ENCODE assay signal across 1 cellular context in genomic region chr19:1393841-1394240, GRCh38.
TF ChIP-seq lines count a peak whose summit lies in the region.

No MANE protein-coding gene starts in this region.

TF ChIP-seq in GM12878, 131 proteins besides CTCF, POLR2A, EP300 and RAD21:
- TF ChIP-seq SIN3A (IDR thresholded peaks at IDR 0.05; ENCODE audit: low read depth, low read length) = no peak
- TF ChIP-seq IRF3 (IDR thresholded peaks at IDR 0.05) = no peak
- 0 out of 2 replicates have a peak, but pooled peaks have one; percentile 54 for TF ChIP-seq POLR2AphosphoS5 (IDR thresholded peaks at IDR 0.05; ENCODE audit: low read length)
